In genomic region chr22:40637181-40638150, GRCh38 we compare ENCODE assay signal across 8 cellular contexts. TPM values are rescaled to one million over a fixed set of nuclear protein-coding genes. Genes with fewer than 3 reads are reported as not detected.
A peak's percentile ranks its signal among the peaks of the same experiment; 100 is the strongest.
DNase-seq lines count a peak whose midpoint lies in the region; ATAC-seq, FAIRE-seq and TF ChIP-seq lines count a peak whose summit lies in the region.

No MANE protein-coding gene starts in this region.

- no peaks in the 10 kb centered on the region for H3K27me3 ChIP-seq in mammary epithelial cell (ENCODE audit: insufficient read depth, low read length)

- no peak for TF ChIP-seq POLR2A in GM12892 (IDR thresholded peaks at IDR 0.05; ENCODE audit: low read depth, low read length)

- BruUV-seq in mammary epithelial cell (replicated peaks; lab: Mats Ljungman, UMichigan) = TSS peak; percentile 71

- CTCF ChIA-PET in mammary epithelial cell (lab: Charles Lee; ENCODE audit: low non-redundant PET) = no interaction called here

- DNase-seq in GM12892 (ENCODE audit: insufficient read length) (no peak), T-helper 22 cell (ENCODE audit: low read depth) (peak; percentile 35), mammary epithelial cell (no peak), left lobe of liver (ENCODE audit: low spot score) (peak; percentile 48), NCI-H1694 treated with DMSO at 0.1 percent for 48 hours (lab: John Stamatoyannopoulos, UW) (no peak), SW 1271 (lab: John Stamatoyannopoulos, UW) (no peak)
- peak; percentile 66 for DNase-seq in stimulated activated CD4-positive, alpha-beta T cell treated with anti-CD3 and anti-CD28 coated beads, Interleukin-4, amount 100 ng/mL, for 24 hours

- no peaks in the 10 kb centered on the region for H3K36me3 ChIP-seq in mammary epithelial cell (ENCODE audit: insufficient read depth, low read length)

- H3K9me3 ChIP-seq in mammary epithelial cell (replicated peaks; ENCODE audit: insufficient read depth, low read length) = no peaks in the 10 kb centered on the region

- H3K4me2 ChIP-seq in mammary epithelial cell (ENCODE audit: insufficient read depth, low read depth, low read length) = peak overlapping the region; percentile 94

- H4K20me1 ChIP-seq in mammary epithelial cell (ENCODE audit: insufficient read depth, low read length) = no peaks in the 10 kb centered on the region

- FAIRE-seq in GM12892 (lab: Jason Lieb, UNC) = peak; percentile 40

- peaks cover 20% of the 10 kb centered on the region for H3K4me1 ChIP-seq in mammary epithelial cell (ENCODE audit: insufficient read depth, low read length)

- dilution Hi-C loops in mammary epithelial cell (cut with HindIII; ENCODE audit: low sequenced_read_pairs) = no loop called here

- WGBS in mammary epithelial cell (ENCODE audit: low coverage, missing lambda C conversion rate) = 24% methylated on average over 35 of the region's 46 CpGs

- ATAC-seq in HG03378 (IDR thresholded peaks at IDR 0.05; ENCODE audit: unreplicated experiment) (peak; percentile 5), left lobe of liver (peak; percentile 27)

- in situ Hi-C loops in mammary epithelial cell (cut with MboI; ENCODE audit: low sequenced_read_pairs in 2 of 2) = loop anchor here in 1 of 2 donors (5.0 kb wide), 1 partner anchor 110 kb away; no protein-coding TSS in a partner anchor

- peak overlapping the region; percentile 67 for H3K9ac ChIP-seq in mammary epithelial cell (ENCODE audit: insufficient read depth, low read length)

- peak overlapping the region; percentile 52 to 63 (median 54) for H3K4me3 ChIP-seq in mammary epithelial cell (replicated peaks in 1 of 3; ENCODE audit: insufficient read depth in 1 of 3, low read depth in 2 of 3, low read length in 3 of 3)

- peaks cover 41% of the 10 kb centered on the region for H3K79me2 ChIP-seq in mammary epithelial cell (ENCODE audit: insufficient read depth, low read length)

- no peak for TF ChIP-seq CTCF in mammary epithelial cell (conservative IDR thresholded peaks at IDR 0.05 in 1 of 2, IDR thresholded peaks at IDR 0.05 in 1 of 2; ENCODE audit: extremely low read depth in 1 of 2, insufficient read depth in 1 of 2, low read depth in 1 of 2, low read length in 2 of 2)

- intact Hi-C loops in mammary epithelial cell (cut with micrococcal nuclease) = loop anchor here (2.0 kb wide), 2 partner anchors 41 to 113 kb away; no protein-coding TSS in a partner anchor

- peak overlapping the region; percentile 80 for H3K27ac ChIP-seq in mammary epithelial cell (ENCODE audit: insufficient read depth, low read depth, low read length)

- peak overlapping the region; percentile 93 for H2AFZ ChIP-seq in mammary epithelial cell (ENCODE audit: low read depth, low read length)

RNA-seq across cellular contexts. Expression of gene MRTFA, which starts 0.9 kb away (rescaled TPM):
- polyA plus RNA-seq in GM12892 (2012; ENCODE audit: missing spikeins) = 15.1 TPM
- total RNA-seq in mammary epithelial cell = 10 to 100 TPM; 51.0 to 75.7 TPM
- 8.3 TPM for polyA plus RNA-seq in mammary epithelial cell
- 137 TPM for polyA minus RNA-seq in mammary epithelial cell
- total RNA-seq in left lobe of liver = 12.8 TPM

RNA-seq across cellular contexts. Expression of gene MCHR1, which starts 41.8 kb away (rescaled TPM):
- polyA plus RNA-seq in GM12892 (2012; ENCODE audit: missing spikeins) = not detected
- total RNA-seq in mammary epithelial cell = under 1 TPM; 0.14 to 0.50 TPM
- 0.10 TPM for polyA plus RNA-seq in mammary epithelial cell
- polyA minus RNA-seq in mammary epithelial cell = not detected
- 2.3 TPM for total RNA-seq in left lobe of liver

Comparison
In these comparisons a context has a peak if more than half of its experiments do, and no peak if none do; other contexts are left out.
1. DNase-seq: peak in T-helper 22 cell (single experiment), left lobe of liver (single experiment) and stimulated activated CD4-positive, alpha-beta T cell treated with anti-CD3 and anti-CD28 coated beads, Interleukin-4, amount 100 ng/mL, for 24 hours (single experiment); none in GM12892 (single experiment), mammary epithelial cell (single experiment), NCI-H1694 treated with DMSO at 0.1 percent for 48 hours (single experiment) and SW 1271 (0 of 2).